ENCODE assay signal across 18 cellular contexts in the genomic region with DNA sequence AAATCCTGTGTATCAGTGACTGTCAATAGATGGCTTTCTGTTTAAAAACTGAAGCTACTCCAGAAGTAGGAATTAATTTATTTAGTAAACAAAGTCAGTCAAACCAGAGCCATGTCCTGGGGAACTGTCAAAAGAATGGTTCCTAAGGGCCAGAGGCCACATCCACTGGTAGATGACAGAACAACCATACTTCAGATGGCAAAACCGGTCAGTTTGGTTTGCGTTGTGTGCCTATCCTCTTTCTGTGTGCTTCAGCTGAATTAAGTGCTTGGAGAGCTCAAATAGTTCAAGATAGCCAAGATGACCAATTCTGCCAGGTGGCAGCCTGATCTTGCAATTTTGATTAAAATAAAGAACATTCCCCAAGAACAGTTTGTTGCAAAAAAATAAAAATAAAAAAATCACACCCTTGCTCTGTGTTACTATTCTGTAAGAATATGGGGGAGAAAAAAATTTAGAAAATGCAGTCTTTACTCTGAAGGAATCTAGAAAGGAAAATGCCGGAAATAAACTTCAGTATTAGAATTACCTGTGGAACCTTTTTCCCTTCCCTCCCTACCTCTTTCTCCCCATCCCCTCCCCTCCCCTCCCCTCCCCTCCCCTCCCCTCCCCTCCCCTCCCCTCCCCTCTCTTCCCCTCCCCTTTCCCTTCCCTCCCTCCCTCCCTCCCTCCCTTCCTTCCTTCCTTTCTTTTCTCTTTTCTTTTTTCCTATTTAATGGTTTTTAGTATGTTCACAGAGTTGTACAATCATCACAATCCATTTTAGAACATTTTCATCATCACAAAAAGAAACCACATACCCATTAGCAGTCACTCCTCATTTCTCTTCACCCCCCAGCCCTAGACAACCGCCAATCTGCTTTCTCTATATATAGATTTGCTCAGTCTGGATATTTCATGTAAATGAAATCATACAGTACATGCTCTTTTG. TPM values are rescaled to one million over a fixed set of nuclear protein-coding genes. Genes with fewer than 3 reads are reported as not detected.
DNase-seq lines count a peak whose midpoint lies in the region; ATAC-seq, FAIRE-seq and TF ChIP-seq lines count a peak whose summit lies in the region.
"Had no signal": no experiment of that assay in that cellular context is flagged by ENCODE, and none has a peak within 500 bp of the region (broad histone marks: within the 10 kb centered on the region; RNA-seq: fewer than 3 reads in every experiment).

No MANE protein-coding gene starts in this region.

- ATAC-seq in K562, result no peak
- no peak for ATAC-seq in GM18502 (IDR thresholded peaks at IDR 0.05; ENCODE audit: poor library complexity, unreplicated experiment)
- ATAC-seq in HG03045 (IDR thresholded peaks at IDR 0.05; ENCODE audit: unreplicated experiment), result no peak
- no peak for ATAC-seq in GM19395 (IDR thresholded peaks at IDR 0.05; ENCODE audit: unreplicated experiment)
- ATAC-seq: Panc1 had no signal

- H3K36me3 ChIP-seq in BE2C, result no peaks in the 10 kb centered on the region
- H3K36me3 ChIP-seq in K562 (ENCODE audit: control insufficient read depth, insufficient read depth, low read length), result no peaks in the 10 kb centered on the region
- H3K36me3 ChIP-seq: transverse colon had no signal

- TF ChIP-seq RAD21 in K562 (CRISPR knock-in tag; conservative IDR thresholded peaks at IDR 0.05 in 1 of 2, IDR thresholded peaks at IDR 0.05 in 1 of 2), result no peak

- no peak overlapping the region for H3K27ac ChIP-seq in K562 (ENCODE audit: extremely low read depth, low read depth, low read length)
- H3K27ac ChIP-seq: transverse colon had no signal

- no peaks in the 10 kb centered on the region for H4K20me1 ChIP-seq in K562 (replicated peaks; ENCODE audit: control insufficient read depth, insufficient read depth, low read length)

- H3K9me3 ChIP-seq in BE2C, result no peaks in the 10 kb centered on the region
- H3K9me3 ChIP-seq in K562 (replicated peaks; ENCODE audit: control insufficient read depth, insufficient read depth, low read depth, low read length), result no peaks in the 10 kb centered on the region
- H3K9me3 ChIP-seq: transverse colon had no signal

- FAIRE-seq in K562 (lab: Jason Lieb, UNC), result no peak

- peak overlapping the region; percentile 73 for H3K27ac Mint-ChIP-seq in mesothelial cell of epicardium
- H3K27ac Mint-ChIP-seq: activated naive CD8-positive, alpha-beta T cell had no signal

- intact Hi-C loops in K562 (cut with micrococcal nuclease), result no loop called here

- peak overlapping the region; percentile 11 for H3K4me3 Mint-ChIP-seq in mesothelial cell of epicardium
- H3K4me3 Mint-ChIP-seq: activated naive CD8-positive, alpha-beta T cell had no signal

- no peak for TF ChIP-seq CTCF in BE2C (IDR thresholded peaks at IDR 0.05; ENCODE audit: low read depth, low read length)
- no peak for TF ChIP-seq CTCF in LNCaP clone FGC (IDR thresholded peaks at IDR 0.05; ENCODE audit: control insufficient read depth, extremely low read depth, insufficient read depth)
- TF ChIP-seq CTCF in K562 (IDR thresholded peaks at IDR 0.05 in 2 of 3, conservative IDR thresholded peaks at IDR 0.05 in 1 of 3; ENCODE audit: insufficient read depth in 2 of 3, low read depth in 1 of 3, low read length in 3 of 3), result no peak
- TF ChIP-seq CTCF in mesothelial cell of epicardium (IDR thresholded peaks at IDR 0.05; ENCODE audit: unreplicated experiment), result no peak

- DNase-seq in BE2C (no peak), LNCaP clone FGC (ENCODE audit: low read depth) (peak; percentile 92), K562 (ENCODE audit: extremely low read depth in 1 of 4, low spot score in 3 of 4) (no peak), mesothelial cell of epicardium (ENCODE audit: low spot score in 2 of 2, unreplicated experiment in 2 of 2) (no peak), NCI-H1694 (lab: John Stamatoyannopoulos, UW) (no peak)
- DNase-seq: activated CD4-positive, CD25-positive, alpha-beta regulatory T cell treated with anti-CD3 and anti-CD28 coated beads, Interleukin-2, amount 50 U/mL, for 72 hours; activated T-cell treated with anti-CD3 and anti-CD28 coated beads for 4 hours; cerebellar nuclear complex; DND-41; hypothalamus; KG1; mesenchymal stem cell; transverse colon had no signal

- 27% methylated on average over 4 of the region's 4 CpGs for WGBS in K562 (ENCODE audit: insufficient coverage, low coverage, missing lambda C conversion rate)

- in situ Hi-C loops in K562 (cut with MboI), result no loop called here

- H3K4me2 ChIP-seq in K562 (ENCODE audit: insufficient read depth, low read length), result no peak overlapping the region

- CTCF ChIA-PET in K562 (lab: Yijun Ruan, JAX; ENCODE audit: low intra/inter-chr PET ratio), result no interaction called here

- no peak for TF ChIP-seq POLR2A in K562 (conservative IDR thresholded peaks at IDR 0.05)

- H3K4me1 Mint-ChIP-seq in mesothelial cell of epicardium, result peaks cover 27% of the 10 kb centered on the region

- H3K9me3 Mint-ChIP-seq in mesothelial cell of epicardium, result no peaks in the 10 kb centered on the region

- H3K4me3 ChIP-seq in BE2C (ENCODE audit: low read depth, low read length), result peak overlapping the region; percentile 91
- H3K4me3 ChIP-seq in LNCaP clone FGC (ENCODE audit: low read depth, low read length), result no peak overlapping the region; the same call in 1 of the 2 replicates
- no peak overlapping the region for H3K4me3 ChIP-seq in K562
- H3K4me3 ChIP-seq: transverse colon had no signal

- no peaks in the 10 kb centered on the region for H3K36me3 Mint-ChIP-seq in mesothelial cell of epicardium
- H3K36me3 Mint-ChIP-seq: activated naive CD8-positive, alpha-beta T cell had no signal

- H3K9ac ChIP-seq in K562 (ENCODE audit: insufficient read depth in 1 of 2, low read depth in 2 of 2, low read length in 2 of 2), result no peak overlapping the region

- no peak for TF ChIP-seq EP300 in K562 (IDR thresholded peaks at IDR 0.05; ENCODE audit: low read length)

- no peaks in the 10 kb centered on the region for H3K9me1 ChIP-seq in K562 (ENCODE audit: control insufficient read depth, insufficient read depth, low read length)

- POLR2A ChIA-PET in K562 (lab: Yijun Ruan, JAX), result interaction anchor here (2.2 kb wide), 1 partner anchor 220 kb away, joined by 4 read pairs; the partner anchor contains the start of gene SENP2

- no peaks in the 10 kb centered on the region for H3K79me2 ChIP-seq in K562 (ENCODE audit: control insufficient read depth, insufficient read depth, low read length)

- H3K4me1 ChIP-seq in BE2C (peaks cover 9% of the 10 kb centered on the region; the same call in 1 of the 2 replicates), K562 (replicated peaks in 1 of 2; ENCODE audit: control insufficient read depth in 2 of 2, insufficient read depth in 2 of 2, low read length in 2 of 2) (no peaks in the 10 kb centered on the region; a peak in 1 of 5 replicates)

- H2AFZ ChIP-seq in K562 (ENCODE audit: low read depth, low read length), result no peak overlapping the region

- BruUV-seq in K562 (replicated peaks; lab: Mats Ljungman, UMichigan), result no TSS peak

- H3K27me3 ChIP-seq in BE2C (no peaks in the 10 kb centered on the region), K562 (ENCODE audit: control insufficient read depth in 2 of 2, insufficient read depth in 2 of 2, low read length in 2 of 2) (peaks cover 0 to 20% of the 10 kb centered on the region in 2 experiments; a peak in 3 of 5 replicates)
- H3K27me3 ChIP-seq: transverse colon had no signal

- H3K27me3 Mint-ChIP-seq in mesothelial cell of epicardium (ENCODE audit: low read depth), result peaks cover 23% of the 10 kb centered on the region

TF ChIP-seq in K562, 482 proteins besides CTCF, POLR2A, EP300 and RAD21:
- TF ChIP-seq POLR3G (IDR thresholded peaks at IDR 0.05; ENCODE audit: extremely low read depth, insufficient read length, insufficient replicate concordance), result no peak
- TF ChIP-seq HNRNPK (IDR thresholded peaks at IDR 0.05; ENCODE audit: low read depth, low read length, poor library complexity, severe bottlenecking), result peak; percentile 76
- TF ChIP-seq PCBP2 (IDR thresholded peaks at IDR 0.05; ENCODE audit: low read depth, low read length, poor library complexity, severe bottlenecking), result peak; percentile 98
- peak; percentile 96 for TF ChIP-seq PCBP1 (IDR thresholded peaks at IDR 0.05; ENCODE audit: low read depth, low read length, poor library complexity, severe bottlenecking)
TF ChIP-seq in K562: peak in this region for 3.

RNA-seq across cellular contexts. Expression of gene MAP3K13, which starts 2.6 kb away (rescaled TPM):
- polyA plus RNA-seq in BE2C (2012; ENCODE audit: insufficient read depth, insufficient read length, low read depth), result 10.3 TPM
- 1.4 and 2.4 TPM in 2 replicates for total RNA-seq in K562 (2011; cell fraction: chromatin; rRNA removed; ENCODE audit: low replicate concordance)
- total RNA-seq in K562 (2011; cell fraction: nucleolus; rRNA removed), result 0.33 and 0.53 TPM in 2 replicates
- total RNA-seq in K562 (2011; cell fraction: nucleoplasm; rRNA removed), result 0.44 and 0.92 TPM in 2 replicates
- total RNA-seq in K562 (2014; rRNA removed), result not detected in 2 replicates
- 0.03 and 0.15 TPM in 2 replicates for total RNA-seq in K562 (2014; rRNA removed; fragmentation: Illumina TruSeq; extraction: Trizol)
- 0.04 TPM in 1 of 2 replicates, not detected in the other for total RNA-seq in K562 (2015; rRNA removed; fragmentation: Illumina TruSeq; extraction: Trizol)
- 0.20 and 0.98 TPM in 2 replicates for total RNA-seq in K562 (2021)
- 0.14 and 0.32 TPM in 2 replicates for polyA plus RNA-seq in K562 (2011; rRNA removed)
- 0.06 and 0.40 TPM in 2 replicates for polyA plus RNA-seq in K562 (2011; cell fraction: cytosol; rRNA removed)
- polyA plus RNA-seq in K562 (2011; cell fraction: nucleus; rRNA removed), result 0.09 and 0.48 TPM in 2 replicates
- 0.25 and 0.69 TPM in 2 replicates for polyA plus RNA-seq in K562 (2012)
- polyA plus RNA-seq in K562 (2014; fragmentation: Illumina TruSeq; extraction: Trizol), result 0.13 TPM in 1 of 2 replicates, not detected in the other
- polyA plus RNA-seq in K562 (2014; fragmentation: Nextera tagmentation; extraction: Ambion mirVana), result under 1 TPM; 0.13 to 0.20 TPM
- polyA plus RNA-seq in K562 (2014; rRNA removed), result not detected in 2 replicates
- polyA minus RNA-seq in K562 (2011; rRNA and poly(A)+ RNA removed), result 5.0 and 5.3 TPM in 2 replicates
- polyA minus RNA-seq in K562 (2011; cell fraction: cytosol; rRNA and poly(A)+ RNA removed), result 0.91 and 1.3 TPM in 2 replicates
- 0.67 and 0.78 TPM in 2 replicates for polyA minus RNA-seq in K562 (2011; cell fraction: nucleus; rRNA and poly(A)+ RNA removed)
- total RNA-seq in mesothelial cell of epicardium, result 40.3 to 42.7 TPM (median 40.3 TPM) in 3 replicates

Comparison
In these comparisons a context has a peak if more than half of its experiments do, and no peak if none do; other contexts are left out.
1. RNA of gene MAP3K13, which starts 2.6 kb away (total RNA-seq): 40.3 to 42.7 TPM in mesothelial cell of epicardium; 0.03 to 2.4 TPM in K562; every median in the first group is over 10 times any median in the second.